10 cellular contexts compared by ENCODE assay signal in genomic region chr16:20906225-20906870, GRCh38. TPM values are rescaled to one million over a fixed set of nuclear protein-coding genes. Genes with fewer than 3 reads are reported as not detected.
DNase-seq lines count a peak whose midpoint lies in the region; ATAC-seq and TF ChIP-seq lines count a peak whose summit lies in the region.
"Had no signal": no experiment of that assay in that cellular context is flagged by ENCODE, and none has a peak within 500 bp of the region (broad histone marks: within the 10 kb centered on the region; RNA-seq: fewer than 3 reads in every experiment).

No MANE protein-coding gene starts in this region.

- H3K9ac ChIP-seq in parathyroid adenoma = no peak overlapping the region

- H3K79me2 ChIP-seq in parathyroid adenoma = peaks cover 35% of the 10 kb centered on the region

- no peaks in the 10 kb centered on the region for H3K9me3 ChIP-seq in parathyroid adenoma (ENCODE audit: control insufficient read depth, low read length)
- no peaks in the 10 kb centered on the region for H3K9me3 ChIP-seq in effector memory CD4-positive, alpha-beta T cell (ENCODE audit: control insufficient read depth, low read length)

- peak overlapping the region; percentile 25 for H3K27ac ChIP-seq in parathyroid adenoma
- no peak overlapping the region for H3K27ac ChIP-seq in effector memory CD4-positive, alpha-beta T cell (ENCODE audit: insufficient read depth, low read length, poor library complexity, severe bottlenecking)

- H3K4me1 ChIP-seq in parathyroid adenoma = peaks cover 29% of the 10 kb centered on the region
- peaks cover 17% of the 10 kb centered on the region for H3K4me1 ChIP-seq in effector memory CD4-positive, alpha-beta T cell (ENCODE audit: control insufficient read depth, insufficient read depth, low read length, poor library complexity, severe bottlenecking)

- H3K4me2 ChIP-seq in parathyroid adenoma (ENCODE audit: low read length) = no peak overlapping the region

- H3K36me3 ChIP-seq in parathyroid adenoma (ENCODE audit: control insufficient read depth, insufficient read depth, low read length) = no peaks in the 10 kb centered on the region
- no peaks in the 10 kb centered on the region for H3K36me3 ChIP-seq in effector memory CD4-positive, alpha-beta T cell (ENCODE audit: control insufficient read depth, insufficient read depth, low read length)

- no peaks in the 10 kb centered on the region for H3K27me3 ChIP-seq in parathyroid adenoma (ENCODE audit: control insufficient read depth, insufficient read depth, low read length)
- no peaks in the 10 kb centered on the region for H3K27me3 ChIP-seq in effector memory CD4-positive, alpha-beta T cell (replicated peaks; ENCODE audit: control insufficient read depth, insufficient read depth, low read length, poor library complexity, severe bottlenecking)

- H3K4me3 ChIP-seq in fibroblast of villous mesenchyme (ENCODE audit: low read depth, low read length) = no peak overlapping the region
- no peak overlapping the region for H3K4me3 ChIP-seq in parathyroid adenoma (ENCODE audit: low read depth, low read length)
- H3K4me3 ChIP-seq in effector memory CD4-positive, alpha-beta T cell (ENCODE audit: insufficient read depth, low read depth, low read length, poor library complexity, severe bottlenecking) = no peak overlapping the region

- DNase-seq in AG20443 (ENCODE audit: low spot score) = peak; percentile 61
- peak; percentile 87 for DNase-seq in fibroblast of villous mesenchyme (ENCODE audit: low read depth)
- no peak for DNase-seq in stimulated activated CD4-positive, alpha-beta T cell treated with anti-CD3 and anti-CD28 coated beads, Interleukin-1b, Interleukin-23, amount 100 ng/mL, for 48 hours
- DNase-seq in DMS153 (lab: John Stamatoyannopoulos, UW) = no peak
- no peak for DNase-seq in stimulated activated CD4-positive, alpha-beta T cell treated with anti-CD3 and anti-CD28 coated beads, Interleukin-4, amount 100 ng/mL, for 1 hour
- DNase-seq in effector memory CD4-positive, alpha-beta T cell = no peak
- DNase-seq: activated CD4-positive, alpha-beta T cell treated with anti-CD3 and anti-CD28 coated beads, Interleukin-2, amount 50 U/mL, for 4 hours; NCI-H526 treated with DMSO at 0.1 percent for 48 hours had no signal

- H2AFZ ChIP-seq in parathyroid adenoma = no peak overlapping the region

- peak; percentile 75 for ATAC-seq in SK-N-SH treated with all-trans-retinoic acid at 6 μM for 48 hours

- no peak for TF ChIP-seq CTCF in fibroblast of villous mesenchyme (IDR thresholded peaks at IDR 0.05; ENCODE audit: insufficient read depth, low read depth, low read length)
- no peak for TF ChIP-seq CTCF in parathyroid adenoma (IDR thresholded peaks at IDR 0.05)

TF ChIP-seq in SK-N-SH treated with all-trans-retinoic acid at 6 μM for 48 hours, 23 proteins besides CTCF, POLR2A, EP300 and RAD21:
- no peak for TF ChIP-seq ZNF70 (CRISPR knock-in tag; IDR thresholded peaks at IDR 0.05)
- no peak for TF ChIP-seq PATZ1 (CRISPR knock-in tag; IDR thresholded peaks at IDR 0.05; ENCODE audit: borderline replicate concordance)
- no peak for TF ChIP-seq ARNTL (CRISPR knock-in tag; IDR thresholded peaks at IDR 0.05; ENCODE audit: borderline replicate concordance, low read depth)
- no peak for TF ChIP-seq ZFP3 (CRISPR knock-in tag; IDR thresholded peaks at IDR 0.05)
- TF ChIP-seq TOX (CRISPR knock-in tag; IDR thresholded peaks at IDR 0.05; ENCODE audit: borderline replicate concordance) = no peak
- no peak for TF ChIP-seq CSDC2 (CRISPR knock-in tag; IDR thresholded peaks at IDR 0.05)
- no peak for TF ChIP-seq TCF4 (CRISPR knock-in tag; IDR thresholded peaks at IDR 0.05; ENCODE audit: borderline replicate concordance)
- no peak for TF ChIP-seq CREB5 (CRISPR knock-in tag; IDR thresholded peaks at IDR 0.05; ENCODE audit: low read depth)
- TF ChIP-seq BACH2 (CRISPR knock-in tag; IDR thresholded peaks at IDR 0.05; ENCODE audit: borderline replicate concordance) = no peak
- TF ChIP-seq PPARA (CRISPR knock-in tag; IDR thresholded peaks at IDR 0.05; ENCODE audit: borderline replicate concordance) = no peak
- no peak for TF ChIP-seq CSRNP3 (CRISPR knock-in tag; IDR thresholded peaks at IDR 0.05)
- TF ChIP-seq ZNF8 (CRISPR knock-in tag; IDR thresholded peaks at IDR 0.05) = no peak
- no peak for TF ChIP-seq OSR1 (CRISPR knock-in tag; IDR thresholded peaks at IDR 0.05)
- no peak for TF ChIP-seq SNAI2 (CRISPR knock-in tag; IDR thresholded peaks at IDR 0.05)
- TF ChIP-seq POU6F1 (CRISPR knock-in tag; IDR thresholded peaks at IDR 0.05; ENCODE audit: borderline replicate concordance, low read depth) = no peak
- TF ChIP-seq RARB (CRISPR knock-in tag; IDR thresholded peaks at IDR 0.05) = no peak
TF ChIP-seq in SK-N-SH treated with all-trans-retinoic acid at 6 μM for 48 hours: peak in this region for 0.

RNA-seq across cellular contexts. Expression of gene LYRM1, which starts 5.8 kb away (rescaled TPM):
- total RNA-seq in fibroblast of villous mesenchyme = 28.0 and 59.2 TPM in 2 replicates

RNA-seq across cellular contexts. Expression of gene DCUN1D3, which starts 6.2 kb away (rescaled TPM):
- 24.5 and 52.2 TPM in 2 replicates for total RNA-seq in fibroblast of villous mesenchyme

Comparison
In these comparisons a context has a peak if more than half of its experiments do, and no peak if none do; other contexts are left out.
1. DNase-seq: peak in AG20443 (single experiment) and fibroblast of villous mesenchyme (single experiment); none in stimulated activated CD4-positive, alpha-beta T cell treated with anti-CD3 and anti-CD28 coated beads, Interleukin-1b, Interleukin-23, amount 100 ng/mL, for 48 hours (single experiment), DMS153 (single experiment), stimulated activated CD4-positive, alpha-beta T cell treated with anti-CD3 and anti-CD28 coated beads, Interleukin-4, amount 100 ng/mL, for 1 hour (single experiment) and effector memory CD4-positive, alpha-beta T cell (0 of 3).